ENCODE assay signal across 9 cellular contexts in the genomic region with DNA sequence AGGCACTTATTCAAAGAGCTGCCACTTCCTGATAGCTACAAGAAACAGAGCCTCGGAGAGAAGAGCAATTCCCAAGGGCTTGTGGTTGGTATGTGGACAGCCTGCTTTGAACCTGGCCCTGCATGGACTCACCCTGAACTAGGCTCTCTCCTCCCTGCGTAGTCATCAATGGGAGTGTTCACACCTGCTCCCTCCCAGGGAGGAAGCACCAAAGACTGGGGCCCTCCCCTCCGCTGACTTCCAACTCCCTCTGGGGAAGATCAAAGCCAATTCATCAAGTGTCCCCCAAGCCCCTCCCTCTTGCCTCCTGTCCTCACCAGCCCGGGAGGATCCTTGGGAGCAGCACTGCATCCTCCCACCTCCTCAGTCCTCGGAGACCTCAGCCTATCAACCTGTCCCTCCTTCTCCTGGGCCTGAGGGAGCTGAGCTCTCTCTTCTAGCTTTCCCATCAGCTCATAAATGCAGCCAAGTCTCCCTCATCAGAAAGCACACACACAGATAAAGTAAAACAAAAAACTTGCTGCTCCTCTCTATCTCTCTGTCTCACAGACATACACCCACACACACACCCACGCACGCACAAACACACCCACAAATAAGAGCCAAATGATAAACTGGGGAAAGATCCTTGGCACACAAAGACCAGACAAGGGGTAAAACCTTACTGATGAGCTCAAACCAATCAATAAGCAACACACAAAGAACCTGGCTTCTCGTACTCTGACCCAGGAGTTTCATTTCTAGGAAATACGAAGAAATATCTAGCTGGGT. TPM values are rescaled to one million over a fixed set of nuclear protein-coding genes. Genes with fewer than 3 reads are reported as not detected.
DNase-seq lines count a peak whose midpoint lies in the region; ATAC-seq, FAIRE-seq and TF ChIP-seq lines count a peak whose summit lies in the region.
"Had no signal": no experiment of that assay in that cellular context is flagged by ENCODE, and none has a peak within 500 bp of the region (broad histone marks: within the 10 kb centered on the region; RNA-seq: fewer than 3 reads in every experiment).

No MANE protein-coding gene starts in this region.

- 41% methylated on average over 8 of the region's 9 CpGs for WGBS in right lobe of liver (ENCODE audit: insufficient coverage, low coverage, low lambda C conversion rate, missing lambda C conversion rate)

- peak; percentile 31 for ATAC-seq in HG02840 (IDR thresholded peaks at IDR 0.05; ENCODE audit: low FRiP score, unreplicated experiment)
- ATAC-seq in right lobe of liver, result peak in 3 of 4 donors; percentile 8 to 64 (median 26)
- no peak for ATAC-seq in GM19035 (IDR thresholded peaks at IDR 0.05; ENCODE audit: unreplicated experiment)
- ATAC-seq: activated T-cell treated with anti-CD3 and anti-CD28 coated beads, Interleukin-2, amount 50 U/mL, for 72 hours had no signal

- peaks cover 0 to 42% (median 0%) of the 10 kb centered on the region in 4 donors for H3K4me1 ChIP-seq in right lobe of liver

- DNase-seq in DMS53 treated with DMSO at 0.1 percent for 48 hours (lab: John Stamatoyannopoulos, UW; ENCODE audit: unreplicated experiment) (peak; percentile 33), right lobe of liver (no peak), NCI-H2081 treated with DMSO at 0.1 percent for 48 hours (lab: John Stamatoyannopoulos, UW) (no peak), DMS114 treated with DMSO at 0.1 percent for 48 hours (lab: John Stamatoyannopoulos, UW; ENCODE audit: unreplicated experiment) (no peak), H54 (ENCODE audit: insufficient read length, low spot score) (no peak)
- DNase-seq: activated T-cell treated with anti-CD3 and anti-CD28 coated beads, Interleukin-2, amount 50 U/mL, for 72 hours had no signal

- no peaks in the 10 kb centered on the region for H3K36me3 ChIP-seq in SU-DHL-6 (ENCODE audit: low read length)
- H3K36me3 ChIP-seq in right lobe of liver, result no peaks in the 10 kb centered on the region

- H3K9ac ChIP-seq in SU-DHL-6 (ENCODE audit: low read length), result peak overlapping the region; percentile 32

- no peak for TF ChIP-seq CTCF in SU-DHL-6 (IDR thresholded peaks at IDR 0.05; ENCODE audit: insufficient read depth, low read length, poor library complexity, severe bottlenecking)
- no peak for TF ChIP-seq CTCF in right lobe of liver (IDR thresholded peaks at IDR 0.05)

- FAIRE-seq in H54 (lab: Jason Lieb, UNC), result no peak

- TF ChIP-seq POLR2A in right lobe of liver (IDR thresholded peaks at IDR 0.05), result no peak
- no peak for TF ChIP-seq POLR2A in H54 (IDR thresholded peaks at IDR 0.05; ENCODE audit: low read depth, low read length)

- no peaks in the 10 kb centered on the region for H3K9me3 ChIP-seq in SU-DHL-6 (ENCODE audit: insufficient read depth, low read length)
- H3K9me3 ChIP-seq in right lobe of liver, result no peaks in the 10 kb centered on the region

- no peak overlapping the region for H2AFZ ChIP-seq in SU-DHL-6 (ENCODE audit: low read depth, low read length, severe bottlenecking)

- H3K27ac ChIP-seq in SU-DHL-6 (ENCODE audit: low read depth, low read length) (peak overlapping the region; percentile 88), right lobe of liver (peak overlapping the region in 1 of 3 donors; percentile 8)

- intact Hi-C loops in right lobe of liver (cut with DNase I), result no loop called here

- H3K4me3 ChIP-seq in SU-DHL-6 (ENCODE audit: insufficient read depth, low read length, poor library complexity, severe bottlenecking) (peak overlapping the region; percentile 1), right lobe of liver (no peak overlapping the region)

- peaks cover 33% of the 10 kb centered on the region for H3F3A ChIP-seq in SU-DHL-6 (ENCODE audit: insufficient read depth)

- H3K27me3 ChIP-seq in SU-DHL-6 (ENCODE audit: low read length) (no peaks in the 10 kb centered on the region), right lobe of liver (peaks cover 3 to 6% of the 10 kb centered on the region in 2 donors)

- peak overlapping the region; percentile 64 for H3K4me2 ChIP-seq in SU-DHL-6 (ENCODE audit: low read depth, low read length, poor library complexity, severe bottlenecking)

- peaks cover 20% of the 10 kb centered on the region; the same call in 1 of the 2 replicates for H3K79me2 ChIP-seq in SU-DHL-6 (ENCODE audit: insufficient read depth, low read length)

- H3K9me2 ChIP-seq in SU-DHL-6 (replicated peaks; ENCODE audit: insufficient read depth, low read length), result no peaks in the 10 kb centered on the region

- no peaks in the 10 kb centered on the region for H4K20me1 ChIP-seq in SU-DHL-6 (ENCODE audit: low read depth, low read length)

RNA-seq across cellular contexts. Expression of gene A4GALT, which starts 3.3 kb away (rescaled TPM):
- 1 to 10 TPM in 5 of 6 experiments, under 1 TPM in 1; 0.86 to 3.7 (median 2.2) TPM for total RNA-seq in right lobe of liver
